ENCODE assay signal across 23 cellular contexts in the genomic region with DNA sequence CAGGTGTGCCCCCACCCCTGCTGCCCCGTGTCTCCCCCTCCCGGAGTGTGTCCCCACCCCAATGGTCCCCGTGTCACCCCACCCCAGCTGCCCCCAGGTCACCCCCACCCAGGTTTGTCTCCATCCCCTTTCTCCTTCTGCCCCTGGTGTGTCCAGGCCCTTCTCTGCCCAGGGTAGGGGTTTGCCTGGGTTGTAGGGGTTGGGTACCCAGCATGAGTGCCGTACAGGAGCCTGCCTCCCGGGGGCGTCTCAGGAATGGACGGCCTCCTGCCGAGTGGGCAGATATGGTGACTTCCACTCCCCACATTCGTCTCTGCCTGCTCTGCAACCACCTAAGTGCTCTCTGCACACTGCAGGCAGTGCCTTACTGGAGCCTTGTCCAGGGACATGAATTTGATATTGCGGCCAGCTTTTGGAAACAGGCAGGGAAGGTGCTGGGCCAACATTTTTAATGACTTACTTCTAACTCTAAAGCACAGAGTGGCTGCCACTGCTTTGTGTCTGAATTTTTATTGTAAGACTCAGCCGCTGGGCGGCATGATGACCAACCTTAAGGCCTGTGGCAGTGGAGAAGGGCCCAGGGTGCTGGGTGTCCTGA. TPM values are rescaled to one million over a fixed set of nuclear protein-coding genes. Genes with fewer than 3 reads are reported as not detected.
"Had no signal": no experiment of that assay in that cellular context is flagged by ENCODE, and none has a peak within 500 bp of the region (broad histone marks: within the 10 kb centered on the region; RNA-seq: fewer than 3 reads in every experiment).

No MANE protein-coding gene starts in this region.

- H3K4me2 ChIP-seq: neural progenitor cell had no signal

- H3K9me3 ChIP-seq: esophagus muscularis mucosa, left lung, mucosa of descending colon, ovary, sigmoid colon, thyroid gland had no signal

- FAIRE-seq: bronchial epithelial cell, keratinocyte had no signal

- H3K27ac ChIP-seq: esophagus muscularis mucosa, left lung, neural progenitor cell, ovary, sigmoid colon, thyroid gland had no signal

- H3K4me1 ChIP-seq: left lung, sigmoid colon, thyroid gland had no signal

- DNase-seq: activated CD4-positive, alpha-beta T cell treated with anti-CD3 and anti-CD28 coated beads, Interleukin-2, amount 50 U/mL, for 1 hour; activated CD8-positive, alpha-beta memory T cell treated with anti-CD3 and anti-CD28 coated beads, Interleukin-2, amount 50 U/mL, for 4 hours; activated gamma-delta T cell; activated T-cell treated with anti-CD3 and anti-CD28 coated beads, Interleukin-2, amount 50 U/mL, for 48 hours; effector CD8-positive, alpha-beta T cell; hippocampal formation; left lung; mucosa of descending colon; naive B cell; sigmoid colon; stimulated activated naive CD4-positive, alpha-beta T cell; T1000; thyroid gland had no signal

- H3K36me3 ChIP-seq: neural progenitor cell, ovary, thyroid gland had no signal

- H3K9ac ChIP-seq: neural progenitor cell had no signal

- ATAC-seq: activated CD4-positive, CD25-positive, alpha-beta regulatory T cell treated with anti-CD3 and anti-CD28 coated beads, Interleukin-2, amount 50 U/mL, for 24 hours; left lung; mucosa of descending colon had no signal

- H3K4me3 ChIP-seq: esophagus muscularis mucosa, left lung, mucosa of descending colon, neural progenitor cell, ovary, sigmoid colon, thyroid gland had no signal

- H3K27me3 ChIP-seq: left lung, neural progenitor cell, ovary, sigmoid colon, thyroid gland had no signal

RNA-seq across cellular contexts. Expression of gene LRRC14B, which starts 6.7 kb away (rescaled TPM):
- total RNA-seq: bronchial epithelial cell; chondrocyte; esophagus muscularis mucosa; left lung; mucosa of descending colon; subcutaneous adipose tissue; T-helper 1 cell treated with Interleukin-12 subunit alpha and Interleukin-12 subunit beta and Interleukin-4 antibody, amounts not matched to agents 30 ng/mL and 1 ng/mL, for 36 hours; thyroid gland had no signal
- polyA plus RNA-seq: keratinocyte, sigmoid colon, urinary bladder had no signal
